ENCODE assay signal across 1 cellular context in genomic region chr5:78546597-78546996, GRCh38.
TF ChIP-seq lines count a peak whose summit lies in the region.

No MANE protein-coding gene starts in this region.

TF ChIP-seq in HepG2, 621 proteins besides CTCF, POLR2A, EP300 and RAD21 (continued from another document and continues in another):
- TF ChIP-seq, protein P1, sequence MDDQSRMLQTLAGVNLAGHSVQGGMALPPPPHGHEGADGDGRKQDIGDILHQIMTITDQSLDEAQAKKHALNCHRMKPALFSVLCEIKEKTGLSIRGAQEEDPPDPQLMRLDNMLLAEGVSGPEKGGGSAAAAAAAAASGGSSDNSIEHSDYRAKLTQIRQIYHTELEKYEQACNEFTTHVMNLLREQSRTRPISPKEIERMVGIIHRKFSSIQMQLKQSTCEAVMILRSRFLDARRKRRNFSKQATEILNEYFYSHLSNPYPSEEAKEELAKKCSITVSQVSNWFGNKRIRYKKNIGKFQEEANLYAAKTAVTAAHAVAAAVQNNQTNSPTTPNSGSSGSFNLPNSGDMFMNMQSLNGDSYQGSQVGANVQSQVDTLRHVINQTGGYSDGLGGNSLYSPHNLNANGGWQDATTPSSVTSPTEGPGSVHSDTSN (CRISPR knock-in tag; IDR thresholded peaks at IDR 0.05; ENCODE audit: borderline replicate concordance): no peak
- peak; percentile 85 for TF ChIP-seq ZKSCAN8 (CRISPR knock-in tag; IDR thresholded peaks at IDR 0.05; ENCODE audit: borderline replicate concordance)
- no peak for TF ChIP-seq ATM (IDR thresholded peaks at IDR 0.05; ENCODE audit: borderline replicate concordance)
- no peak for TF ChIP-seq ZNF563 (CRISPR knock-in tag; IDR thresholded peaks at IDR 0.05)
- TF ChIP-seq, protein P2, sequence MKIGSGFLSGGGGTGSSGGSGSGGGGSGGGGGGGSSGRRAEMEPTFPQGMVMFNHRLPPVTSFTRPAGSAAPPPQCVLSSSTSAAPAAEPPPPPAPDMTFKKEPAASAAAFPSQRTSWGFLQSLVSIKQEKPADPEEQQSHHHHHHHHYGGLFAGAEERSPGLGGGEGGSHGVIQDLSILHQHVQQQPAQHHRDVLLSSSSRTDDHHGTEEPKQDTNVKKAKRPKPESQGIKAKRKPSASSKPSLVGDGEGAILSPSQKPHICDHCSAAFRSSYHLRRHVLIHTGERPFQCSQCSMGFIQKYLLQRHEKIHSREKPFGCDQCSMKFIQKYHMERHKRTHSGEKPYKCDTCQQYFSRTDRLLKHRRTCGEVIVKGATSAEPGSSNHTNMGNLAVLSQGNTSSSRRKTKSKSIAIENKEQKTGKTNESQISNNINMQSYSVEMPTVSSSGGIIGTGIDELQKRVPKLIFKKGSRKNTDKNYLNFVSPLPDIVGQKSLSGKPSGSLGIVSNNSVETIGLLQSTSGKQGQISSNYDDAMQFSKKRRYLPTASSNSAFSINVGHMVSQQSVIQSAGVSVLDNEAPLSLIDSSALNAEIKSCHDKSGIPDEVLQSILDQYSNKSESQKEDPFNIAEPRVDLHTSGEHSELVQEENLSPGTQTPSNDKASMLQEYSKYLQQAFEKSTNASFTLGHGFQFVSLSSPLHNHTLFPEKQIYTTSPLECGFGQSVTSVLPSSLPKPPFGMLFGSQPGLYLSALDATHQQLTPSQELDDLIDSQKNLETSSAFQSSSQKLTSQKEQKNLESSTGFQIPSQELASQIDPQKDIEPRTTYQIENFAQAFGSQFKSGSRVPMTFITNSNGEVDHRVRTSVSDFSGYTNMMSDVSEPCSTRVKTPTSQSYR (CRISPR knock-in tag; IDR thresholded peaks at IDR 0.05; ENCODE audit: borderline replicate concordance): no peak
- TF ChIP-seq ELF3 (CRISPR knock-in tag; IDR thresholded peaks at IDR 0.05): peak; percentile 60; the same call in 1 of the 2 replicates
- no peak for TF ChIP-seq ZBTB49 (CRISPR knock-in tag; IDR thresholded peaks at IDR 0.05; ENCODE audit: borderline replicate concordance)
- TF ChIP-seq ZNF740 (CRISPR knock-in tag; IDR thresholded peaks at IDR 0.05): no peak
- TF ChIP-seq CCDC6 (CRISPR knock-in tag; IDR thresholded peaks at IDR 0.05): no peak
- no peak for TF ChIP-seq ARID2 (CRISPR knock-in tag; IDR thresholded peaks at IDR 0.05; ENCODE audit: borderline replicate concordance)
- no peak for TF ChIP-seq RBFOX2 (IDR thresholded peaks at IDR 0.05; ENCODE audit: low read depth, low read length)
- TF ChIP-seq MLLT10 (CRISPR knock-in tag; IDR thresholded peaks at IDR 0.05): no peak
- TF ChIP-seq MEF2D (CRISPR knock-in tag; IDR thresholded peaks at IDR 0.05): peak; percentile 75
- no peak for TF ChIP-seq ZNF770 (CRISPR knock-in tag; IDR thresholded peaks at IDR 0.05)
- no peak for TF ChIP-seq ZNF556 (CRISPR knock-in tag; IDR thresholded peaks at IDR 0.05; ENCODE audit: borderline replicate concordance)
- no peak for TF ChIP-seq PAWR (CRISPR knock-in tag; IDR thresholded peaks at IDR 0.05; ENCODE audit: borderline replicate concordance)
- no peak for TF ChIP-seq GTF2F1 (IDR thresholded peaks at IDR 0.05; ENCODE audit: low read length)
- no peak for TF ChIP-seq ATF7 (IDR thresholded peaks at IDR 0.05)
- TF ChIP-seq ATF7 (CRISPR knock-in tag; IDR thresholded peaks at IDR 0.05): no peak
- TF ChIP-seq ZNF512B (CRISPR knock-in tag; IDR thresholded peaks at IDR 0.05; ENCODE audit: borderline replicate concordance): no peak
- no peak for TF ChIP-seq SATB2 (CRISPR knock-in tag; IDR thresholded peaks at IDR 0.05)
- TF ChIP-seq ZSCAN12 (CRISPR knock-in tag; IDR thresholded peaks at IDR 0.05): no peak
- TF ChIP-seq KDM1A (CRISPR knock-in tag; IDR thresholded peaks at IDR 0.05): peak; percentile 60; the same call in 1 of the 2 replicates
- TF ChIP-seq, protein P3, sequence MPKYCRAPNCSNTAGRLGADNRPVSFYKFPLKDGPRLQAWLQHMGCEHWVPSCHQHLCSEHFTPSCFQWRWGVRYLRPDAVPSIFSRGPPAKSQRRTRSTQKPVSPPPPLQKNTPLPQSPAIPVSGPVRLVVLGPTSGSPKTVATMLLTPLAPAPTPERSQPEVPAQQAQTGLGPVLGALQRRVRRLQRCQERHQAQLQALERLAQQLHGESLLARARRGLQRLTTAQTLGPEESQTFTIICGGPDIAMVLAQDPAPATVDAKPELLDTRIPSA (CRISPR knock-in tag; IDR thresholded peaks at IDR 0.05; ENCODE audit: borderline replicate concordance): no peak
- TF ChIP-seq ZNF607 (CRISPR knock-in tag; IDR thresholded peaks at IDR 0.05; ENCODE audit: borderline replicate concordance): peak; percentile 57; the same call in 1 of the 2 replicates
- TF ChIP-seq PHF21A (CRISPR knock-in tag; IDR thresholded peaks at IDR 0.05): peak; percentile 73
- peak; percentile 93 for TF ChIP-seq MIXL1 (CRISPR knock-in tag; IDR thresholded peaks at IDR 0.05)
- no peak for TF ChIP-seq CBX1 (IDR thresholded peaks at IDR 0.05; ENCODE audit: low read depth)
- no peak for TF ChIP-seq MYNN (CRISPR knock-in tag; IDR thresholded peaks at IDR 0.05; ENCODE audit: low read depth)
- TF ChIP-seq TP53 (CRISPR knock-in tag; conservative IDR thresholded peaks at IDR 0.05): no peak
- TF ChIP-seq POGK (CRISPR knock-in tag; conservative IDR thresholded peaks at IDR 0.05): no peak
- TF ChIP-seq ZNF18 (CRISPR knock-in tag; IDR thresholded peaks at IDR 0.05; ENCODE audit: insufficient replicate concordance): no peak
- TF ChIP-seq NR2F6 (IDR thresholded peaks at IDR 0.05): peak; percentile 80
- peak; percentile 42 for TF ChIP-seq NR2F6 (CRISPR knock-in tag; IDR thresholded peaks at IDR 0.05)
- no peak for TF ChIP-seq NONO (IDR thresholded peaks at IDR 0.05)
- TF ChIP-seq NONO (CRISPR knock-in tag; conservative IDR thresholded peaks at IDR 0.05): no peak
- TF ChIP-seq ZNF879 (CRISPR knock-in tag; IDR thresholded peaks at IDR 0.05): no peak
- TF ChIP-seq HNRNPUL1 (IDR thresholded peaks at IDR 0.05; ENCODE audit: low read depth, low read length): no peak
- TF ChIP-seq NR2C2 (CRISPR knock-in tag; IDR thresholded peaks at IDR 0.05; ENCODE audit: borderline replicate concordance): no peak
- TF ChIP-seq, protein P4, sequence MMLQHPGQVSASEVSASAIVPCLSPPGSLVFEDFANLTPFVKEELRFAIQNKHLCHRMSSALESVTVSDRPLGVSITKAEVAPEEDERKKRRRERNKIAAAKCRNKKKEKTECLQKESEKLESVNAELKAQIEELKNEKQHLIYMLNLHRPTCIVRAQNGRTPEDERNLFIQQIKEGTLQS (CRISPR knock-in tag; IDR thresholded peaks at IDR 0.05): no peak
- peak; percentile 67; the same call in 1 of the 2 replicates for TF ChIP-seq DPF2 (CRISPR knock-in tag; IDR thresholded peaks at IDR 0.05; ENCODE audit: borderline replicate concordance, low read depth)
- TF ChIP-seq PHF20 (CRISPR knock-in tag; IDR thresholded peaks at IDR 0.05): no peak
- TF ChIP-seq, protein P5, sequence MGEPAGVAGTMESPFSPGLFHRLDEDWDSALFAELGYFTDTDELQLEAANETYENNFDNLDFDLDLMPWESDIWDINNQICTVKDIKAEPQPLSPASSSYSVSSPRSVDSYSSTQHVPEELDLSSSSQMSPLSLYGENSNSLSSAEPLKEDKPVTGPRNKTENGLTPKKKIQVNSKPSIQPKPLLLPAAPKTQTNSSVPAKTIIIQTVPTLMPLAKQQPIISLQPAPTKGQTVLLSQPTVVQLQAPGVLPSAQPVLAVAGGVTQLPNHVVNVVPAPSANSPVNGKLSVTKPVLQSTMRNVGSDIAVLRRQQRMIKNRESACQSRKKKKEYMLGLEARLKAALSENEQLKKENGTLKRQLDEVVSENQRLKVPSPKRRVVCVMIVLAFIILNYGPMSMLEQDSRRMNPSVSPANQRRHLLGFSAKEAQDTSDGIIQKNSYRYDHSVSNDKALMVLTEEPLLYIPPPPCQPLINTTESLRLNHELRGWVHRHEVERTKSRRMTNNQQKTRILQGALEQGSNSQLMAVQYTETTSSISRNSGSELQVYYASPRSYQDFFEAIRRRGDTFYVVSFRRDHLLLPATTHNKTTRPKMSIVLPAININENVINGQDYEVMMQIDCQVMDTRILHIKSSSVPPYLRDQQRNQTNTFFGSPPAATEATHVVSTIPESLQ (CRISPR knock-in tag; conservative IDR thresholded peaks at IDR 0.05): no peak
- TF ChIP-seq NR0B2 (CRISPR knock-in tag; IDR thresholded peaks at IDR 0.05): no peak
- peak; percentile 70 for TF ChIP-seq HDAC2 (CRISPR knock-in tag; IDR thresholded peaks at IDR 0.05)
